1 cellular context compared by ENCODE assay signal in genomic region chr5:95070866-95071265, GRCh38.
TF ChIP-seq lines count a peak whose summit lies in the region.

No MANE protein-coding gene starts in this region.

TF ChIP-seq in WTC11, 78 proteins besides CTCF, POLR2A, EP300 and RAD21 (continued from another document):
- TF ChIP-seq ATF6 (CRISPR knock-in tag; IDR thresholded peaks at IDR 0.05) (no peak), OVOL2 (CRISPR knock-in tag; IDR thresholded peaks at IDR 0.05; ENCODE audit: borderline replicate concordance) (no peak), IRF2 (CRISPR knock-in tag; IDR thresholded peaks at IDR 0.05; ENCODE audit: borderline replicate concordance, low read depth) (no peak), MYBL2 (CRISPR knock-in tag; IDR thresholded peaks at IDR 0.05) (no peak)
